In genomic region chrX:8841911-8842310, GRCh38 we compare ENCODE assay signal across 31 cellular contexts. TPM values are rescaled to one million over a fixed set of nuclear protein-coding genes. Genes with fewer than 3 reads are reported as not detected.
"Had no signal": no experiment of that assay in that cellular context is flagged by ENCODE, and none has a peak within 500 bp of the region (broad histone marks: within the 10 kb centered on the region; RNA-seq: fewer than 3 reads in every experiment).

No MANE protein-coding gene starts in this region.

- H3K4me1 Mint-ChIP-seq: activated CD4-positive, alpha-beta T cell treated with anti-CD3 and anti-CD28 coated beads for 36 hours; immature natural killer cell; memory B cell had no signal

- H3K9me3 ChIP-seq: ascending aorta, heart left ventricle, spleen, testis, transverse colon had no signal

- H3K4me1 ChIP-seq: ascending aorta, heart left ventricle, spleen, testis, transverse colon had no signal

- H3K4me3 Mint-ChIP-seq: activated CD4-positive, alpha-beta T cell treated with anti-CD3 and anti-CD28 coated beads for 36 hours; activated naive CD8-positive, alpha-beta T cell; activated T-cell treated with anti-CD3 and anti-CD28 coated beads, Interleukin-2, amount 50 U/mL, for 72 hours; immature natural killer cell; memory B cell; natural killer cell treated with Interleukin-12 subunit alpha and Interleukin-12 subunit beta and Interleukin-15 and Interleukin-18, amount 100 ng/mL, for 72 hours had no signal

- DNase-seq: activated CD4-positive, alpha-beta T cell treated with anti-CD3 and anti-CD28 coated beads for 36 hours; activated CD4-positive, alpha-beta T cell treated with anti-CD3 and anti-CD28 coated beads, Interleukin-2, amount 50 U/mL, for 4 hours; activated CD4-positive, CD25-positive, alpha-beta regulatory T cell; activated naive CD4-positive, alpha-beta T cell; activated T-cell treated with anti-CD3 and anti-CD28 coated beads for 4 hours; activated T-cell treated with anti-CD3 and anti-CD28 coated beads, Interleukin-2, amount 50 U/mL, for 72 hours; cortex of kidney; foreskin fibroblast; heart left ventricle; hypothalamus; immature natural killer cell; kidney; posterior cingulate gyrus; right cardiac atrium; spleen; stimulated activated naive CD4-positive, alpha-beta T cell; testis; transverse colon had no signal

- ATAC-seq: activated CD4-positive, alpha-beta T cell treated with anti-CD3 and anti-CD28 coated beads for 36 hours; activated T-cell treated with anti-CD3 and anti-CD28 coated beads, Interleukin-2, amount 50 U/mL, for 72 hours; heart left ventricle; natural killer cell treated with Interleukin-12 subunit alpha and Interleukin-12 subunit beta and Interleukin-15 and Interleukin-18, amount 100 ng/mL, for 72 hours; right cardiac atrium had no signal

- H3K9me3 Mint-ChIP-seq: activated T-cell treated with anti-CD3 and anti-CD28 coated beads, Interleukin-2, amount 50 U/mL, for 72 hours; memory B cell; natural killer cell treated with Interleukin-12 subunit alpha and Interleukin-12 subunit beta and Interleukin-15 and Interleukin-18, amount 100 ng/mL, for 72 hours had no signal

- H3K27me3 ChIP-seq: ascending aorta, testis, transverse colon had no signal

- H3K27ac ChIP-seq: ascending aorta, heart left ventricle, spleen, testis, transverse colon had no signal

- FAIRE-seq: bronchial epithelial cell, endothelial cell of umbilical vein, kidney had no signal

- H3K27ac Mint-ChIP-seq: activated CD4-positive, alpha-beta T cell treated with anti-CD3 and anti-CD28 coated beads for 36 hours; activated naive CD8-positive, alpha-beta T cell; activated T-cell treated with anti-CD3 and anti-CD28 coated beads, Interleukin-2, amount 50 U/mL, for 72 hours; immature natural killer cell; memory B cell; natural killer cell treated with Interleukin-12 subunit alpha and Interleukin-12 subunit beta and Interleukin-15 and Interleukin-18, amount 100 ng/mL, for 72 hours had no signal

- H3K4me3 ChIP-seq: ascending aorta, heart left ventricle, spleen, testis, transverse colon had no signal

- H3K36me3 ChIP-seq: ascending aorta, heart left ventricle, spleen, transverse colon had no signal

- H3K36me3 Mint-ChIP-seq: activated naive CD8-positive, alpha-beta T cell; immature natural killer cell; memory B cell; natural killer cell treated with Interleukin-12 subunit alpha and Interleukin-12 subunit beta and Interleukin-15 and Interleukin-18, amount 100 ng/mL, for 72 hours had no signal

RNA-seq across cellular contexts. Expression of gene FAM9A, which starts 40.7 kb away (rescaled TPM):
- total RNA-seq: activated CD4-positive, alpha-beta T cell treated with anti-CD3 and anti-CD28 coated beads for 36 hours; activated T-cell treated with anti-CD3 and anti-CD28 coated beads, Interleukin-2, amount 50 U/mL, for 72 hours; ascending aorta; bronchial epithelial cell; endothelial cell of umbilical vein; heart left ventricle; kidney; lower leg skin; mononuclear cell; natural killer cell treated with Interleukin-12 subunit alpha and Interleukin-12 subunit beta and Interleukin-15 and Interleukin-18, amount 100 ng/mL, for 72 hours; omental fat pad; right cardiac atrium; spleen; T-helper 1 cell treated with Interleukin-12 subunit alpha and Interleukin-12 subunit beta and Interleukin-4 antibody, amounts not matched to agents 30 ng/mL and 1 ng/mL, for 36 hours; transverse colon; urinary bladder had no signal
- polyA plus RNA-seq: adipose tissue, endothelial cell of umbilical vein, esophagus, heart left ventricle, immature natural killer cell, right cardiac atrium, spleen, urinary bladder had no signal
